Comparison of ENCODE assay signal across 1 cellular context in the genomic region with DNA sequence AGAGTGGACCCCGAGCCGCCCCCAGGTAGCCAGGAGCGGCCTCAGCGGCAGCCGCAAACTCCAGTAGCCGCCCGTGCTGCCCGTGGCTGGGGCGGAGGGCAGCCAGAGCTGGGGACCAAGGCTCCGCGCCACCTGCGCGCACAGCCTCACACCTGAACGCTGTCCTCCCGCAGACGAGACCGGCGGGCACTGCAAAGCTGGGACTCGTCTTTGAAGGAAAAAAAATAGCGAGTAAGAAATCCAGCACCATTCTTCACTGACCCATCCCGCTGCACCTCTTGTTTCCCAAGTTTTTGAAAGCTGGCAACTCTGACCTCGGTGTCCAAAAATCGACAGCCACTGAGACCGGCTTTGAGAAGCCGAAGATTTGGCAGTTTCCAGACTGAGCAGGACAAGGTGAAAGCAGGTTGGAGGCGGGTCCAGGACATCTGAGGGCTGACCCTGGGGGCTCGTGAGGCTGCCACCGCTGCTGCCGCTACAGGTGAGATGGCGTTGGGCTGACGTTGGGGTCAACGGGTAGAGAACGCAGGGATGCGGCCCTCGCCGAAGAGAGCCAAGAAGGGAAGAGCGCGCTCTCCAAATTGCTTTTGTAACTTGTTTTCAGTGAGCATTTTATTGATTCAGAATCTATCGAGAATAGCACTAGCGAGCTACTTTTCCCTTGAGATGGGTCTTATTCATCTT.
TF ChIP-seq lines count a peak whose summit lies in the region.

No MANE protein-coding gene starts in this region.

TF ChIP-seq in WTC11, 78 proteins besides CTCF, POLR2A, EP300 and RAD21 (continued from another document):
- TF ChIP-seq, protein P1, sequence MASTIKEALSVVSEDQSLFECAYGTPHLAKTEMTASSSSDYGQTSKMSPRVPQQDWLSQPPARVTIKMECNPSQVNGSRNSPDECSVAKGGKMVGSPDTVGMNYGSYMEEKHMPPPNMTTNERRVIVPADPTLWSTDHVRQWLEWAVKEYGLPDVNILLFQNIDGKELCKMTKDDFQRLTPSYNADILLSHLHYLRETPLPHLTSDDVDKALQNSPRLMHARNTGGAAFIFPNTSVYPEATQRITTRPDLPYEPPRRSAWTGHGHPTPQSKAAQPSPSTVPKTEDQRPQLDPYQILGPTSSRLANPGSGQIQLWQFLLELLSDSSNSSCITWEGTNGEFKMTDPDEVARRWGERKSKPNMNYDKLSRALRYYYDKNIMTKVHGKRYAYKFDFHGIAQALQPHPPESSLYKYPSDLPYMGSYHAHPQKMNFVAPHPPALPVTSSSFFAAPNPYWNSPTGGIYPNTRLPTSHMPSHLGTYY (CRISPR knock-in tag; IDR thresholded peaks at IDR 0.05), result no peak
- TF ChIP-seq ZNF121 (CRISPR knock-in tag; IDR thresholded peaks at IDR 0.05) (no peak), ZNF263 (CRISPR knock-in tag; IDR thresholded peaks at IDR 0.05; ENCODE audit: low read depth) (no peak), ELF4 (CRISPR knock-in tag; IDR thresholded peaks at IDR 0.05; ENCODE audit: low read depth) (no peak), RORB (CRISPR knock-in tag; IDR thresholded peaks at IDR 0.05) (no peak), IRF2 (CRISPR knock-in tag; IDR thresholded peaks at IDR 0.05; ENCODE audit: borderline replicate concordance, low read depth) (no peak), JAZF1 (CRISPR knock-in tag; IDR thresholded peaks at IDR 0.05) (no peak), PRRX2 (CRISPR knock-in tag; IDR thresholded peaks at IDR 0.05) (no peak), ZNF416 (CRISPR knock-in tag; IDR thresholded peaks at IDR 0.05) (no peak), ZNF138 (CRISPR knock-in tag; conservative IDR thresholded peaks at IDR 0.05) (no peak), SOX15 (CRISPR knock-in tag; IDR thresholded peaks at IDR 0.05) (no peak), ZNF317 (CRISPR knock-in tag; IDR thresholded peaks at IDR 0.05; ENCODE audit: borderline replicate concordance, low read depth) (no peak), TP53 (CRISPR knock-in tag; IDR thresholded peaks at IDR 0.05) (no peak), NR2C2 (CRISPR knock-in tag; IDR thresholded peaks at IDR 0.05) (no peak), RELA (CRISPR knock-in tag; IDR thresholded peaks at IDR 0.05; ENCODE audit: borderline replicate concordance) (no peak), NFE2L1 (CRISPR knock-in tag; IDR thresholded peaks at IDR 0.05) (peak; percentile 55; the same call in 1 of the 2 replicates), ZNF219 (CRISPR knock-in tag; IDR thresholded peaks at IDR 0.05; ENCODE audit: borderline replicate concordance) (no peak), MXD4 (CRISPR knock-in tag; IDR thresholded peaks at IDR 0.05; ENCODE audit: borderline replicate concordance) (no peak), EMX1 (CRISPR knock-in tag; IDR thresholded peaks at IDR 0.05) (no peak), ATF1 (CRISPR knock-in tag; IDR thresholded peaks at IDR 0.05) (no peak), FOXP1 (CRISPR knock-in tag; IDR thresholded peaks at IDR 0.05; ENCODE audit: borderline replicate concordance) (peak; percentile 53; the same call in 1 of the 2 replicates), GRHL2 (CRISPR knock-in tag; IDR thresholded peaks at IDR 0.05; ENCODE audit: insufficient replicate concordance, severe bottlenecking) (no peak), TEAD4 (CRISPR knock-in tag; IDR thresholded peaks at IDR 0.05) (no peak), NFYB (CRISPR knock-in tag; conservative IDR thresholded peaks at IDR 0.05; ENCODE audit: low read depth) (no peak)
- TF ChIP-seq, protein P2, sequence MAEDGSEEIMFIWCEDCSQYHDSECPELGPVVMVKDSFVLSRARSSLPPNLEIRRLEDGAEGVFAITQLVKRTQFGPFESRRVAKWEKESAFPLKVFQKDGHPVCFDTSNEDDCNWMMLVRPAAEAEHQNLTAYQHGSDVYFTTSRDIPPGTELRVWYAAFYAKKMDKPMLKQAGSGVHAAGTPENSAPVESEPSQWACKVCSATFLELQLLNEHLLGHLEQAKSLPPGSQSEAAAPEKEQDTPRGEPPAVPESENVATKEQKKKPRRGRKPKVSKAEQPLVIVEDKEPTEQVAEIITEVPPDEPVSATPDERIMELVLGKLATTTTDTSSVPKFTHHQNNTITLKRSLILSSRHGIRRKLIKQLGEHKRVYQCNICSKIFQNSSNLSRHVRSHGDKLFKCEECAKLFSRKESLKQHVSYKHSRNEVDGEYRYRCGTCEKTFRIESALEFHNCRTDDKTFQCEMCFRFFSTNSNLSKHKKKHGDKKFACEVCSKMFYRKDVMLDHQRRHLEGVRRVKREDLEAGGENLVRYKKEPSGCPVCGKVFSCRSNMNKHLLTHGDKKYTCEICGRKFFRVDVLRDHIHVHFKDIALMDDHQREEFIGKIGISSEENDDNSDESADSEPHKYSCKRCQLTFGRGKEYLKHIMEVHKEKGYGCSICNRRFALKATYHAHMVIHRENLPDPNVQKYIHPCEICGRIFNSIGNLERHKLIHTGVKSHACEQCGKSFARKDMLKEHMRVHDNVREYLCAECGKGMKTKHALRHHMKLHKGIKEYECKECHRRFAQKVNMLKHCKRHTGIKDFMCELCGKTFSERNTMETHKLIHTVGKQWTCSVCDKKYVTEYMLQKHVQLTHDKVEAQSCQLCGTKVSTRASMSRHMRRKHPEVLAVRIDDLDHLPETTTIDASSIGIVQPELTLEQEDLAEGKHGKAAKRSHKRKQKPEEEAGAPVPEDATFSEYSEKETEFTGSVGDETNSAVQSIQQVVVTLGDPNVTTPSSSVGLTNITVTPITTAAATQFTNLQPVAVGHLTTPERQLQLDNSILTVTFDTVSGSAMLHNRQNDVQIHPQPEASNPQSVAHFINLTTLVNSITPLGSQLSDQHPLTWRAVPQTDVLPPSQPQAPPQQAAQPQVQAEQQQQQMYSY (CRISPR knock-in tag; IDR thresholded peaks at IDR 0.05), result no peak
- TF ChIP-seq, protein P3, sequence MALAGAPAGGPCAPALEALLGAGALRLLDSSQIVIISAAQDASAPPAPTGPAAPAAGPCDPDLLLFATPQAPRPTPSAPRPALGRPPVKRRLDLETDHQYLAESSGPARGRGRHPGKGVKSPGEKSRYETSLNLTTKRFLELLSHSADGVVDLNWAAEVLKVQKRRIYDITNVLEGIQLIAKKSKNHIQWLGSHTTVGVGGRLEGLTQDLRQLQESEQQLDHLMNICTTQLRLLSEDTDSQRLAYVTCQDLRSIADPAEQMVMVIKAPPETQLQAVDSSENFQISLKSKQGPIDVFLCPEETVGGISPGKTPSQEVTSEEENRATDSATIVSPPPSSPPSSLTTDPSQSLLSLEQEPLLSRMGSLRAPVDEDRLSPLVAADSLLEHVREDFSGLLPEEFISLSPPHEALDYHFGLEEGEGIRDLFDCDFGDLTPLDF (CRISPR knock-in tag; IDR thresholded peaks at IDR 0.05), result no peak
- TF ChIP-seq, protein P4, sequence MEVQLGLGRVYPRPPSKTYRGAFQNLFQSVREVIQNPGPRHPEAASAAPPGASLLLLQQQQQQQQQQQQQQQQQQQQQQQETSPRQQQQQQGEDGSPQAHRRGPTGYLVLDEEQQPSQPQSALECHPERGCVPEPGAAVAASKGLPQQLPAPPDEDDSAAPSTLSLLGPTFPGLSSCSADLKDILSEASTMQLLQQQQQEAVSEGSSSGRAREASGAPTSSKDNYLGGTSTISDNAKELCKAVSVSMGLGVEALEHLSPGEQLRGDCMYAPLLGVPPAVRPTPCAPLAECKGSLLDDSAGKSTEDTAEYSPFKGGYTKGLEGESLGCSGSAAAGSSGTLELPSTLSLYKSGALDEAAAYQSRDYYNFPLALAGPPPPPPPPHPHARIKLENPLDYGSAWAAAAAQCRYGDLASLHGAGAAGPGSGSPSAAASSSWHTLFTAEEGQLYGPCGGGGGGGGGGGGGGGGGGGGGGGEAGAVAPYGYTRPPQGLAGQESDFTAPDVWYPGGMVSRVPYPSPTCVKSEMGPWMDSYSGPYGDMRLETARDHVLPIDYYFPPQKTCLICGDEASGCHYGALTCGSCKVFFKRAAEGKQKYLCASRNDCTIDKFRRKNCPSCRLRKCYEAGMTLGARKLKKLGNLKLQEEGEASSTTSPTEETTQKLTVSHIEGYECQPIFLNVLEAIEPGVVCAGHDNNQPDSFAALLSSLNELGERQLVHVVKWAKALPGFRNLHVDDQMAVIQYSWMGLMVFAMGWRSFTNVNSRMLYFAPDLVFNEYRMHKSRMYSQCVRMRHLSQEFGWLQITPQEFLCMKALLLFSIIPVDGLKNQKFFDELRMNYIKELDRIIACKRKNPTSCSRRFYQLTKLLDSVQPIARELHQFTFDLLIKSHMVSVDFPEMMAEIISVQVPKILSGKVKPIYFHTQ (CRISPR knock-in tag; IDR thresholded peaks at IDR 0.05), result no peak
- TF ChIP-seq, protein P5, sequence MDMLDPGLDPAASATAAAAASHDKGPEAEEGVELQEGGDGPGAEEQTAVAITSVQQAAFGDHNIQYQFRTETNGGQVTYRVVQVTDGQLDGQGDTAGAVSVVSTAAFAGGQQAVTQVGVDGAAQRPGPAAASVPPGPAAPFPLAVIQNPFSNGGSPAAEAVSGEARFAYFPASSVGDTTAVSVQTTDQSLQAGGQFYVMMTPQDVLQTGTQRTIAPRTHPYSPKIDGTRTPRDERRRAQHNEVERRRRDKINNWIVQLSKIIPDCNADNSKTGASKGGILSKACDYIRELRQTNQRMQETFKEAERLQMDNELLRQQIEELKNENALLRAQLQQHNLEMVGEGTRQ (CRISPR knock-in tag; IDR thresholded peaks at IDR 0.05), result no peak
- TF ChIP-seq, protein P6, sequence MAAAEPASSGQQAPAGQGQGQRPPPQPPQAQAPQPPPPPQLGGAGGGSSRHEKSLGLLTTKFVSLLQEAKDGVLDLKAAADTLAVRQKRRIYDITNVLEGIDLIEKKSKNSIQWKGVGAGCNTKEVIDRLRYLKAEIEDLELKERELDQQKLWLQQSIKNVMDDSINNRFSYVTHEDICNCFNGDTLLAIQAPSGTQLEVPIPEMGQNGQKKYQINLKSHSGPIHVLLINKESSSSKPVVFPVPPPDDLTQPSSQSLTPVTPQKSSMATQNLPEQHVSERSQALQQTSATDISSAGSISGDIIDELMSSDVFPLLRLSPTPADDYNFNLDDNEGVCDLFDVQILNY (CRISPR knock-in tag; IDR thresholded peaks at IDR 0.05), result peak; percentile 77
- TF ChIP-seq, protein P7, sequence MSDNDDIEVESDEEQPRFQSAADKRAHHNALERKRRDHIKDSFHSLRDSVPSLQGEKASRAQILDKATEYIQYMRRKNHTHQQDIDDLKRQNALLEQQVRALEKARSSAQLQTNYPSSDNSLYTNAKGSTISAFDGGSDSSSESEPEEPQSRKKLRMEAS (CRISPR knock-in tag; IDR thresholded peaks at IDR 0.05), result peak; percentile 57
- TF ChIP-seq, protein P8, sequence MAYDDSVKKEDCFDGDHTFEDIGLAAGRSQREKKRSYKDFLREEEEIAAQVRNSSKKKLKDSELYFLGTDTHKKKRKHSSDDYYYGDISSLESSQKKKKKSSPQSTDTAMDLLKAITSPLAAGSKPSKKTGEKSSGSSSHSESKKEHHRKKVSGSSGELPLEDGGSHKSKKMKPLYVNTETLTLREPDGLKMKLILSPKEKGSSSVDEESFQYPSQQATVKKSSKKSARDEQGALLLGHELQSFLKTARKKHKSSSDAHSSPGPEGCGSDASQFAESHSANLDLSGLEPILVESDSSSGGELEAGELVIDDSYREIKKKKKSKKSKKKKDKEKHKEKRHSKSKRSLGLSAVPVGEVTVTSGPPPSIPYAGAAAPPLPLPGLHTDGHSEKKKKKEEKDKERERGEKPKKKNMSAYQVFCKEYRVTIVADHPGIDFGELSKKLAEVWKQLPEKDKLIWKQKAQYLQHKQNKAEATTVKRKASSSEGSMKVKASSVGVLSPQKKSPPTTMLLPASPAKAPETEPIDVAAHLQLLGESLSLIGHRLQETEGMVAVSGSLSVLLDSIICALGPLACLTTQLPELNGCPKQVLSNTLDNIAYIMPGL (CRISPR knock-in tag; IDR thresholded peaks at IDR 0.05), result no peak
- TF ChIP-seq, protein P9, sequence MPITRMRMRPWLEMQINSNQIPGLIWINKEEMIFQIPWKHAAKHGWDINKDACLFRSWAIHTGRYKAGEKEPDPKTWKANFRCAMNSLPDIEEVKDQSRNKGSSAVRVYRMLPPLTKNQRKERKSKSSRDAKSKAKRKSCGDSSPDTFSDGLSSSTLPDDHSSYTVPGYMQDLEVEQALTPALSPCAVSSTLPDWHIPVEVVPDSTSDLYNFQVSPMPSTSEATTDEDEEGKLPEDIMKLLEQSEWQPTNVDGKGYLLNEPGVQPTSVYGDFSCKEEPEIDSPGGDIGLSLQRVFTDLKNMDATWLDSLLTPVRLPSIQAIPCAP (CRISPR knock-in tag; IDR thresholded peaks at IDR 0.05), result no peak
- TF ChIP-seq, protein P10, sequence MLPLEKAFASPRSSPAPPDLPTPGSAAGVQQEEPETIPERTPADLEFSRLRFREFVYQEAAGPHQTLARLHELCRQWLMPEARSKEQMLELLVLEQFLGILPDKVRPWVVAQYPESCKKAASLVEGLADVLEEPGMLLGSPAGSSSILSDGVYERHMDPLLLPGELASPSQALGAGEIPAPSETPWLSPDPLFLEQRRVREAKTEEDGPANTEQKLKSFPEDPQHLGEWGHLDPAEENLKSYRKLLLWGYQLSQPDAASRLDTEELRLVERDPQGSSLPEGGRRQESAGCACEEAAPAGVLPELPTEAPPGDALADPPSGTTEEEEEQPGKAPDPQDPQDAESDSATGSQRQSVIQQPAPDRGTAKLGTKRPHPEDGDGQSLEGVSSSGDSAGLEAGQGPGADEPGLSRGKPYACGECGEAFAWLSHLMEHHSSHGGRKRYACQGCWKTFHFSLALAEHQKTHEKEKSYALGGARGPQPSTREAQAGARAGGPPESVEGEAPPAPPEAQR (CRISPR knock-in tag; IDR thresholded peaks at IDR 0.05), result no peak
- TF ChIP-seq, protein P11, sequence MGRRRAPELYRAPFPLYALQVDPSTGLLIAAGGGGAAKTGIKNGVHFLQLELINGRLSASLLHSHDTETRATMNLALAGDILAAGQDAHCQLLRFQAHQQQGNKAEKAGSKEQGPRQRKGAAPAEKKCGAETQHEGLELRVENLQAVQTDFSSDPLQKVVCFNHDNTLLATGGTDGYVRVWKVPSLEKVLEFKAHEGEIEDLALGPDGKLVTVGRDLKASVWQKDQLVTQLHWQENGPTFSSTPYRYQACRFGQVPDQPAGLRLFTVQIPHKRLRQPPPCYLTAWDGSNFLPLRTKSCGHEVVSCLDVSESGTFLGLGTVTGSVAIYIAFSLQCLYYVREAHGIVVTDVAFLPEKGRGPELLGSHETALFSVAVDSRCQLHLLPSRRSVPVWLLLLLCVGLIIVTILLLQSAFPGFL (CRISPR knock-in tag; IDR thresholded peaks at IDR 0.05; ENCODE audit: borderline replicate concordance), result no peak
